16 cellular contexts compared by ENCODE assay signal in the genomic region with DNA sequence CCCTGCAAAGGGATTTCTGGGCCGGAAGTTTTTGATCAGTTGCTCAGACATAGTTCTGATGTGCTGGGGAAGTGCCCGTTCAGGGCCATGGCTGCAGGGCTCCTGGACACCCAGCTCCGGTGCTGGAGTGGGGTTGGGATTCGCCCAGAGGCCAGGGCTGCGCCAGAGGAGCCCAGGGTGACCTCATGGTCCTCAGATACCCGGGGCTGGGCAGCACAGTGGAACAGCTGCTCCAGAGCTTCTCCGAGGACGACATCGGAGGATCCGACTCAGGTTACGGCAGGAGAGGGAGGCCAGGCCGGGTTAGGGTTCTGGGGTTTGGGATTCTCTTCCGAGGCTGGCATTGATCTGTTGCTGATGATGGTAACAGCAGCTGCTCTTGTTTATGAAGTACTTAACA. TPM values are rescaled to one million over a fixed set of nuclear protein-coding genes. Genes with fewer than 3 reads are reported as not detected.
A peak's percentile ranks its signal among the peaks of the same experiment; 100 is the strongest.
DNase-seq lines count a peak whose midpoint lies in the region; ATAC-seq and TF ChIP-seq lines count a peak whose summit lies in the region.
"Had no signal": no experiment of that assay in that cellular context is flagged by ENCODE, and none has a peak within 500 bp of the region (broad histone marks: within the 10 kb centered on the region; RNA-seq: fewer than 3 reads in every experiment).

No MANE protein-coding gene starts in this region.

- H3K4me1 Mint-ChIP-seq in H9 = peaks cover 68 to 72% of the 10 kb centered on the region in 2 experiments

- no peaks in the 10 kb centered on the region for H3K36me3 ChIP-seq in left ventricle myocardium inferior
- H3K36me3 ChIP-seq in psoas muscle (ENCODE audit: insufficient read depth in 1 of 2, low read depth in 1 of 2) = no peaks in the 10 kb centered on the region
- H3K36me3 ChIP-seq in Peyer's patch = no peaks in the 10 kb centered on the region
- H3K36me3 ChIP-seq: gastroesophageal sphincter had no signal

- no peak overlapping the region for H3K9ac ChIP-seq in H9 (ENCODE audit: extremely low read depth, insufficient read length, low read length)

- TF ChIP-seq POLR2A in Peyer's patch (IDR thresholded peaks at IDR 0.05) (no peak), erythroblast (IDR thresholded peaks at IDR 0.05; ENCODE audit: low read length) (no peak)

- H2BK120ac ChIP-seq in H9 (ENCODE audit: low read depth, low read length, poor library complexity, severe bottlenecking) = no peak overlapping the region

- peak overlapping the region; percentile 41 to 78 (median 56); a peak in 4 of 7 replicates for H3K27ac Mint-ChIP-seq in H9
- H3K27ac Mint-ChIP-seq: activated naive CD8-positive, alpha-beta T cell treated with anti-CD3 and anti-CD28 coated beads, Interleukin-2, amount 10 ng/mL, durations not matched to agents 7 days and 5 days; HFFc6 had no signal

- H3K27ac ChIP-seq in H9 (ENCODE audit: insufficient read length, low read depth, low read length) (no peak overlapping the region), left ventricle myocardium inferior (replicated peaks) (peak overlapping the region; percentile 18), psoas muscle (peak overlapping the region; percentile 91), Peyer's patch (peak overlapping the region in 2 of 4 donors; percentile 28 to 72)

- no peak overlapping the region for H2AK5ac ChIP-seq in H9 (ENCODE audit: insufficient read length, low read length)

- no peak overlapping the region for H2BK15ac ChIP-seq in H9 (ENCODE audit: low read depth, low read length)

- H4K8ac ChIP-seq in H9 (replicated peaks; ENCODE audit: insufficient read length, low read depth, low read length) = no peak overlapping the region

- no peaks in the 10 kb centered on the region; the same call in none of the 2 replicates for H3K27me3 Mint-ChIP-seq in H9 (ENCODE audit: low read depth)
- H3K27me3 Mint-ChIP-seq: activated naive CD8-positive, alpha-beta T cell treated with anti-CD3 and anti-CD28 coated beads, Interleukin-2, amount 10 ng/mL, durations not matched to agents 7 days and 5 days had no signal

- no peak overlapping the region for H3K4ac ChIP-seq in H9 (ENCODE audit: low read depth, low read length)

- no peak overlapping the region for H4K91ac ChIP-seq in H9 (ENCODE audit: insufficient read length, low read depth, low read length)

- no peak overlapping the region for H3K4me3 ChIP-seq in left ventricle myocardium inferior
- peak overlapping the region; percentile 41 for H3K4me3 ChIP-seq in psoas muscle
- no peak overlapping the region for H3K4me3 ChIP-seq in Peyer's patch
- H3K4me3 ChIP-seq: gastroesophageal sphincter had no signal

- no peaks in the 10 kb centered on the region; a peak in 3 of 7 replicates for H3K36me3 Mint-ChIP-seq in H9 (ENCODE audit: insufficient read depth in 1 of 3, low read depth in 3 of 3)
- H3K36me3 Mint-ChIP-seq: activated naive CD8-positive, alpha-beta T cell treated with anti-CD3 and anti-CD28 coated beads, Interleukin-2, amount 10 ng/mL, durations not matched to agents 7 days and 5 days had no signal

- H3K23ac ChIP-seq in H9 (ENCODE audit: insufficient read length, low read depth, low read length) = no peak overlapping the region

- no peaks in the 10 kb centered on the region for H3K79me1 ChIP-seq in H9 (ENCODE audit: insufficient read depth, low read depth, low read length, poor library complexity, severe bottlenecking)

- whole genome bisulfite sequencing in H9 (ENCODE audit: extremely low coverage, insufficient read length, low lambda C conversion rate) = no CpG with 5 or more reads among the region's 13 CpGs
- WGBS in psoas muscle, 3 donors = 24 to 41% (median 29%) methylated on average over 13 of the region's 13 CpGs

- no peaks in the 10 kb centered on the region for H3K9me3 Mint-ChIP-seq in H9
- H3K9me3 Mint-ChIP-seq: activated naive CD8-positive, alpha-beta T cell treated with anti-CD3 and anti-CD28 coated beads, Interleukin-2, amount 10 ng/mL, durations not matched to agents 7 days and 5 days; HFFc6 had no signal

- no peaks in the 10 kb centered on the region for H4K20me1 ChIP-seq in H9 (ENCODE audit: control insufficient read depth, insufficient read depth, insufficient read length)

- H3K18ac ChIP-seq in H9 (ENCODE audit: insufficient read length, low read depth, low read length) = no peak overlapping the region

- ATAC-seq in psoas muscle (peak; percentile 83 to 87 (median 86)), esophagus mucosa (no peak), HG03196 (IDR thresholded peaks at IDR 0.05; ENCODE audit: unreplicated experiment) (no peak)

- H3K9me3 ChIP-seq in H9 (ENCODE audit: control insufficient read depth, low read depth, low read length) (no peaks in the 10 kb centered on the region), left ventricle myocardium inferior (replicated peaks) (no peaks in the 10 kb centered on the region), psoas muscle (no peaks in the 10 kb centered on the region), Peyer's patch (no peaks in the 10 kb centered on the region)
- H3K9me3 ChIP-seq: gastroesophageal sphincter had no signal

- H3K4me1 ChIP-seq in H9 (ENCODE audit: insufficient read depth, low read length) (peaks cover 11% of the 10 kb centered on the region; the same call in 1 of the 2 replicates), left ventricle myocardium inferior (peaks cover 69% of the 10 kb centered on the region), psoas muscle (peaks cover 84% of the 10 kb centered on the region), Peyer's patch (peaks cover 0 to 42% (median 6%) of the 10 kb centered on the region in 4 donors)

- DNase-seq in H9 = peak; percentile 28
- peak; percentile 76 for DNase-seq in NCI-H510A treated with DMSO at 0.1 percent for 48 hours (lab: John Stamatoyannopoulos, UW)
- no peak for DNase-seq in left ventricle myocardium inferior
- DNase-seq in psoas muscle = peak; percentile 76 to 92
- no peak for DNase-seq in Peyer's patch
- DNase-seq in erythroblast (lab: John Stamatoyannopoulos, UW) = no peak
- DNase-seq: activated naive CD8-positive, alpha-beta T cell treated with anti-CD3 and anti-CD28 coated beads, Interleukin-2, amount 10 ng/mL, durations not matched to agents 7 days and 5 days; activated T-cell treated with anti-CD3 and anti-CD28 coated beads, Interleukin-2, amount 50 U/mL, for 48 hours; HFFc6; islet precursor cell; KBM-7; NCI-H1105 treated with DMSO at 0.1 percent for 48 hours; stimulated activated CD4-positive, alpha-beta T cell treated with anti-CD3 and anti-CD28 coated beads, Interleukin-2, amount 100 ng/mL, for 24 hours had no signal

- H3K4me2 ChIP-seq in H9 (ENCODE audit: insufficient read depth, insufficient read length, low read length) = no peak overlapping the region

- intact Hi-C loops in left ventricle myocardium inferior (cut with micrococcal nuclease) = no loop called here
- intact Hi-C loops in psoas muscle (cut with DNase I) = no loop called here

- H3K79me2 ChIP-seq in H9 (ENCODE audit: insufficient read depth, low read length) = peaks cover 7% of the 10 kb centered on the region; the same call in 1 of the 2 replicates

- H3T11ph ChIP-seq in H9 (ENCODE audit: low read length) = no peak overlapping the region

- no peak overlapping the region for H2BK12ac ChIP-seq in H9 (ENCODE audit: insufficient read length, low read depth, low read length)

- H3K27me3 ChIP-seq in H9 (ENCODE audit: insufficient read depth, low read length) (no peaks in the 10 kb centered on the region), left ventricle myocardium inferior (ENCODE audit: low read depth) (no peaks in the 10 kb centered on the region), psoas muscle (ENCODE audit: insufficient read depth in 3 of 3, low read length in 2 of 3) (no peaks in the 10 kb centered on the region), Peyer's patch (no peaks in the 10 kb centered on the region)
- H3K27me3 ChIP-seq: gastroesophageal sphincter had no signal

- no peak overlapping the region for H2BK20ac ChIP-seq in H9 (ENCODE audit: low read depth, low read length, poor library complexity, severe bottlenecking)

- no peak overlapping the region for H3K56ac ChIP-seq in H9 (ENCODE audit: insufficient read length, low read depth, low read length)

- H2AFZ ChIP-seq in H9 (ENCODE audit: low read length) = no peak overlapping the region

- H3K14ac ChIP-seq in H9 (ENCODE audit: insufficient read depth, low read length) = no peak overlapping the region

- TF ChIP-seq CTCF in H9 (conservative IDR thresholded peaks at IDR 0.05) = no peak
- no peak for TF ChIP-seq CTCF in left ventricle myocardium inferior (IDR thresholded peaks at IDR 0.05; ENCODE audit: borderline replicate concordance)
- TF ChIP-seq CTCF in psoas muscle (IDR thresholded peaks at IDR 0.05) = no peak
- TF ChIP-seq CTCF in Peyer's patch (IDR thresholded peaks at IDR 0.05) = no peak

- no peak overlapping the region for H2BK5ac ChIP-seq in H9 (ENCODE audit: insufficient read length, low read length)

- H4K5ac ChIP-seq in H9 (ENCODE audit: insufficient read length, low read depth, low read length) = no peak overlapping the region

- no peaks in the 10 kb centered on the region for H3K23me2 ChIP-seq in H9 (ENCODE audit: insufficient read length, low read depth, low read length, poor library complexity, severe bottlenecking)

- H3K4me3 Mint-ChIP-seq in H9 = no peak overlapping the region
- H3K4me3 Mint-ChIP-seq: activated naive CD8-positive, alpha-beta T cell treated with anti-CD3 and anti-CD28 coated beads, Interleukin-2, amount 10 ng/mL, durations not matched to agents 7 days and 5 days; HFFc6 had no signal

RNA-seq across cellular contexts. Expression of a gene that starts 20.9 kb away (rescaled TPM):
- total RNA-seq in H9 (2021) (111 and 113 TPM in 2 replicates), left ventricle myocardium inferior (27.2 TPM), psoas muscle (100 to 1,000 TPM in 2 of 4 donors, 10 to 100 TPM in 2; 59.1 to 105 (median 88.6) TPM), Peyer's patch (10 to 100 TPM; 23.8 to 40.6 (median 29.7) TPM), esophagus mucosa (40.3 TPM)
- 100 to 1,000 TPM in 1 of 3 donors, 10 to 100 TPM in 2; 61.1 to 110 (median 94.7) TPM for polyA plus RNA-seq in psoas muscle

RNA-seq across cellular contexts. Expression of a gene that starts 36.2 kb away (rescaled TPM):
- total RNA-seq in H9 (2021) (58.2 and 60.2 TPM in 2 replicates), left ventricle myocardium inferior (13.1 TPM), psoas muscle (10 to 100 TPM; 12.1 to 18.0 (median 16.7) TPM), Peyer's patch (10 to 100 TPM; 30.5 to 60.1 (median 49.3) TPM), esophagus mucosa (43.1 TPM)
- 10 to 100 TPM; 13.7 to 18.5 (median 18.1) TPM for polyA plus RNA-seq in psoas muscle

RNA-seq across cellular contexts. Expression of a gene that starts 36.4 kb away (rescaled TPM):
- total RNA-seq in H9 (2021) (23.4 and 26.8 TPM in 2 replicates), left ventricle myocardium inferior (12.4 TPM), psoas muscle (10 to 100 TPM; 12.9 to 24.2 (median 17.0) TPM), Peyer's patch (10 to 100 TPM; 28.0 to 39.5 (median 34.1) TPM), esophagus mucosa (14.3 TPM)
- polyA plus RNA-seq in psoas muscle = 10 to 100 TPM; 17.1 to 29.0 (median 20.2) TPM

RNA-seq across cellular contexts. Expression of a gene that starts 44.0 kb away (rescaled TPM):
- 0.20 TPM in 1 of 2 replicates, not detected in the other for total RNA-seq in H9 (2021)
- 0.47 TPM for total RNA-seq in left ventricle myocardium inferior
- 1 to 10 TPM in 3 of 4 donors, under 1 TPM in 1; 0.30 to 1.8 (median 1.4) TPM for total RNA-seq in psoas muscle
- 1 to 10 TPM; 1.0 to 2.9 (median 1.3) TPM for polyA plus RNA-seq in psoas muscle
- 10 to 100 TPM in 1 of 4 donors, not detected in 3; 20.6 TPM for total RNA-seq in Peyer's patch
- not detected for total RNA-seq in esophagus mucosa

RNA-seq across cellular contexts. Expression of a gene that starts 56.2 kb away (rescaled TPM):
- 32.1 and 32.3 TPM in 2 replicates for total RNA-seq in H9 (2021)
- 32.9 TPM for total RNA-seq in left ventricle myocardium inferior
- 10 to 100 TPM; 30.1 to 37.5 (median 34.2) TPM for total RNA-seq in psoas muscle
- polyA plus RNA-seq in psoas muscle = 10 to 100 TPM; 54.4 to 79.3 (median 57.6) TPM
- 10 to 100 TPM; 11.6 to 18.4 (median 16.0) TPM for total RNA-seq in Peyer's patch
- 16.4 TPM for total RNA-seq in esophagus mucosa

Comparison
In these comparisons a context has a peak if more than half of its experiments do, and no peak if none do; other contexts are left out.
1. DNase-seq: peak in H9 (single experiment), NCI-H510A treated with DMSO at 0.1 percent for 48 hours (single experiment) and psoas muscle (2 of 2); none in left ventricle myocardium inferior (single experiment), Peyer's patch (0 of 3) and erythroblast (0 of 2).
2. ATAC-seq: peak in psoas muscle (4 of 4); none in esophagus mucosa (single experiment) and HG03196 (single experiment).